In the genomic region with DNA sequence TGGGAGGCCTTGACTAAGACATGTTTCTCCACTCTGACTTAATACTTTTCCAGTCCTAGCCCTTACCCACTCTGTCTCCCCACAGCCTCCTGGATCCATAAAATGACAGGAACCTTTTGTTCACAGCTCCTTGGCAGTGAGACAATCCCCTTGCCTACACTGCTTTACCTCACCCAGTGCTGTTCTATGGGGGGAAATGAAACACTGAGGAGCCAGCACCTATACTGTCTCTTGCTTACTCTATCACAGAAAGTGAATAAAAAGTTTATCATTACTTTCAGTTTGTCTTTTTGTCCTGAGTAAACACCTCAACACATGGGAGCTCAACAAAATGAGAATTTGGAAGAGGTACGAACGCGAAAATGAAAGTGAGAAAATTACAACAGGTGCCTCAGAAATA, we compare ENCODE assay signal across 34 cellular contexts.
"Had no signal": no experiment of that assay in that cellular context is flagged by ENCODE, and none has a peak within 500 bp of the region (broad histone marks: within the 10 kb centered on the region; RNA-seq: fewer than 3 reads in every experiment).

No MANE protein-coding gene starts in this region.

- H3K36me3 Mint-ChIP-seq: activated naive CD8-positive, alpha-beta T cell treated with anti-CD3 and anti-CD28 coated beads for 36 hours had no signal

- H3K9me3 ChIP-seq: gastrocnemius medialis had no signal

- H3K36me3 ChIP-seq: adrenal gland, esophagus muscularis mucosa, gastrocnemius medialis, WERI-Rb-1 had no signal

- H3K9me3 Mint-ChIP-seq: activated T-helper 17 cell treated with anti-CD3 and anti-CD28 coated beads, Interleukin-2, amount 50 U/mL, for 72 hours had no signal

- H3K27me3 ChIP-seq: adrenal gland, body of pancreas, esophagus muscularis mucosa, gastrocnemius medialis had no signal

- H3K27ac Mint-ChIP-seq: activated B cell treated with CpG ODN at 0.5 μM for 24 hours; activated CD8-positive, alpha-beta T cell treated with anti-CD3 and anti-CD28 coated beads for 36 hours; activated naive CD4-positive, alpha-beta T cell treated with anti-CD3 and anti-CD28 coated beads, Interleukin-2, amount 50 U/mL, for 24 hours; activated naive CD8-positive, alpha-beta T cell treated with anti-CD3 and anti-CD28 coated beads for 36 hours; activated naive CD8-positive, alpha-beta T cell treated with anti-CD3 and anti-CD28 coated beads, Interleukin-2, amount 50 U/mL, for 24 hours; activated T-helper 17 cell treated with anti-CD3 and anti-CD28 coated beads, Interleukin-2, amount 50 U/mL, for 72 hours; effector memory CD8-positive, alpha-beta T cell; T-helper 17 cell; T-helper 2 cell treated with Interferon-gamma antibody and Interleukin-4, amounts not matched to agents 5 μg/mL and 100 μg/mL, for 36 hours had no signal

- H3K4me3 Mint-ChIP-seq: activated B cell treated with CpG ODN at 0.5 μM for 24 hours; activated CD8-positive, alpha-beta T cell treated with anti-CD3 and anti-CD28 coated beads for 36 hours; activated naive CD4-positive, alpha-beta T cell treated with anti-CD3 and anti-CD28 coated beads, Interleukin-2, amount 50 U/mL, for 24 hours; activated naive CD8-positive, alpha-beta T cell treated with anti-CD3 and anti-CD28 coated beads for 36 hours; activated naive CD8-positive, alpha-beta T cell treated with anti-CD3 and anti-CD28 coated beads, Interleukin-2, amount 50 U/mL, for 24 hours; activated T-cell treated with anti-CD3 and anti-CD28 coated beads, Interleukin-2, amount 50 U/mL, for 4 hours; activated T-helper 17 cell treated with anti-CD3 and anti-CD28 coated beads, Interleukin-2, amount 50 U/mL, for 72 hours; effector memory CD8-positive, alpha-beta T cell; T-helper 17 cell; T-helper 2 cell treated with Interferon-gamma antibody and Interleukin-4, amounts not matched to agents 5 μg/mL and 100 μg/mL, for 36 hours had no signal

- H3K4me1 Mint-ChIP-seq: activated B cell treated with CpG ODN at 0.5 μM for 24 hours; activated naive CD4-positive, alpha-beta T cell treated with anti-CD3 and anti-CD28 coated beads, Interleukin-2, amount 50 U/mL, for 24 hours; activated naive CD8-positive, alpha-beta T cell treated with anti-CD3 and anti-CD28 coated beads for 36 hours; activated naive CD8-positive, alpha-beta T cell treated with anti-CD3 and anti-CD28 coated beads, Interleukin-2, amount 50 U/mL, for 24 hours; activated T-helper 17 cell treated with anti-CD3 and anti-CD28 coated beads, Interleukin-2, amount 50 U/mL, for 72 hours; T-helper 17 cell had no signal

- DNase-seq: activated B cell treated with CpG ODN at 0.5 μM for 24 hours; activated CD4-positive, alpha-beta T cell treated with anti-CD3 and anti-CD28 coated beads for 48 hours; activated CD4-positive, alpha-beta T cell treated with anti-CD3 and anti-CD28 coated beads, Interleukin-2, amount 50 U/mL, for 1 hour; activated CD4-positive, alpha-beta T cell treated with anti-CD3 and anti-CD28 coated beads, Interleukin-2, amount 50 U/mL, for 48 hours; activated CD8-positive, alpha-beta memory T cell treated with anti-CD3 and anti-CD28 coated beads for 24 hours; activated CD8-positive, alpha-beta T cell treated with anti-CD3 and anti-CD28 coated beads for 36 hours; activated effector memory CD4-positive, alpha-beta T cell treated with Interleukin-2 at 50 U/mL for 16 hours; activated gamma-delta T cell treated with Interleukin-2 at 50 U/mL for 16 hours; activated naive CD4-positive, alpha-beta T cell treated with Interleukin-2 at 50 U/mL for 16 hours; activated naive CD8-positive, alpha-beta T cell treated with anti-CD3 and anti-CD28 coated beads for 36 hours; activated naive CD8-positive, alpha-beta T cell treated with anti-CD3 and anti-CD28 coated beads, Interleukin-2, amount 50 U/mL, for 24 hours; activated T-cell treated with anti-CD3 and anti-CD28 coated beads, Interleukin-2, amount 50 U/mL, for 4 hours; adrenal gland; aorta; body of pancreas; caudate nucleus; cortex of kidney; dermis blood vessel endothelial cell; effector CD4-positive, alpha-beta T cell; effector memory CD8-positive, alpha-beta T cell; erythroblast; foreskin keratinocyte; gastrocnemius medialis; glutamatergic neuron; T-helper 1 cell; T-helper 17 cell; T1000 had no signal

- H3K27ac ChIP-seq: adrenal gland, body of pancreas, esophagus muscularis mucosa, foreskin keratinocyte, gastrocnemius medialis, WERI-Rb-1 had no signal

- H3K4me3 ChIP-seq: adrenal gland, body of pancreas, esophagus muscularis mucosa, gastrocnemius medialis had no signal

- ATAC-seq: activated CD4-positive, CD25-positive, alpha-beta regulatory T cell treated with anti-CD3 and anti-CD28 coated beads, Interleukin-2, amount 50 U/mL, for 24 hours; activated CD8-positive, alpha-beta T cell treated with anti-CD3 and anti-CD28 coated beads for 36 hours; activated naive CD8-positive, alpha-beta T cell treated with anti-CD3 and anti-CD28 coated beads, Interleukin-2, amount 50 U/mL, for 24 hours; activated T-cell treated with anti-CD3 and anti-CD28 coated beads, Interleukin-2, amount 50 U/mL, for 4 hours; activated T-helper 17 cell treated with anti-CD3 and anti-CD28 coated beads, Interleukin-2, amount 50 U/mL, for 72 hours; body of pancreas; effector memory CD8-positive, alpha-beta T cell; foreskin keratinocyte; gastrocnemius medialis; T-helper 17 cell had no signal

- H3K4me1 ChIP-seq: adrenal gland, body of pancreas, esophagus muscularis mucosa, foreskin keratinocyte, gastrocnemius medialis had no signal

- FAIRE-seq: colon had no signal

- H3K27me3 Mint-ChIP-seq: activated CD8-positive, alpha-beta T cell treated with anti-CD3 and anti-CD28 coated beads for 36 hours; activated naive CD8-positive, alpha-beta T cell treated with anti-CD3 and anti-CD28 coated beads for 36 hours; activated T-helper 17 cell treated with anti-CD3 and anti-CD28 coated beads, Interleukin-2, amount 50 U/mL, for 72 hours had no signal
